ENCODE assay signal across 12 cellular contexts in the genomic region with DNA sequence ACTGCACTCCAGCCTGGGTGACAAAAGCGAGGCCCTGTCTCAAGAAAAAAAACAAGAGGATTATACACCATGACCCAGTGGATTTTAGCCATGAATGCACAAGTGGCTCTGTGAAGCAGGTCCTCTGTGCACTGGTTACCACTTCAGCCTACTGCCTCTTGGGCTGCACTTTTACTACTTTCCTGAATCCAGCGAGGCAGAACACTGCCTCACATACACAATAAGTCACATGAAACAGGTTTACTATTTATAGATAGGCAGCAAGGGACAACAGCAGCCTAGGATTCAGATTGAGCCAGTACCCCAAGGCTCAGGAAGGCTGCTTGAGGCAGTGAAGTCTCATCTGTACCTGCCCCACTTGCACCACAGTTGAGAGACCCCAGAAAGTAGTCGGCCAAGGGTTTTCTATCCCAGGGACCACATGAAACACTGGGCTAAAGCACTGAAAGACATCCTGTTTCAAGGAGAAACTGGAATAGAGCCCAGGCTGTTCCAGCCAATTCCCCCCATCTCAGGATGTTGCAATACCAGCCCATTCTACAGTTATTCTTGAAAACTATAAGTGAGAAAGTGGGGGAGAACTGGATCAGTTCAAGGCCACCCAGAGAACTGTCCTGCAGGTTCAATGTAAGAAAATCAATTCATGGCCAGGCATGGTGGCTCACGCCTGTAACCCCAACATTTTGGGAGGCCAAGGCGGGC. TPM values are rescaled to one million over a fixed set of nuclear protein-coding genes. Genes with fewer than 3 reads are reported as not detected.
A peak's percentile ranks its signal among the peaks of the same experiment; 100 is the strongest.
DNase-seq lines count a peak whose midpoint lies in the region; ATAC-seq and TF ChIP-seq lines count a peak whose summit lies in the region.
"Had no signal": no experiment of that assay in that cellular context is flagged by ENCODE, and none has a peak within 500 bp of the region (broad histone marks: within the 10 kb centered on the region; RNA-seq: fewer than 3 reads in every experiment).

No MANE protein-coding gene starts in this region.

- peaks cover 14% of the 10 kb centered on the region for H3K27me3 Mint-ChIP-seq in progenitor cell of endocrine pancreas
- H3K27me3 Mint-ChIP-seq in activated T-helper 2 cell treated with anti-CD3 and anti-CD28 coated beads, Interferon-gamma antibody, Interleukin-2, Interleukin-4, amounts not matched to agents 10 μg/mL and 5 μg/mL and 100 μg/mL, durations not matched to agents 14 hours and 24 hours and 36 hours (ENCODE audit: low read depth) = peaks cover 25% of the 10 kb centered on the region
- H3K27me3 Mint-ChIP-seq in activated CD4-positive, alpha-beta T cell treated with anti-CD3 and anti-CD28 coated beads, Interleukin-2, amount 10 ng/mL, durations not matched to agents 24 days and 14 days = peaks cover 23% of the 10 kb centered on the region

- no peaks in the 10 kb centered on the region for H3K4me1 Mint-ChIP-seq in progenitor cell of endocrine pancreas (ENCODE audit: low read depth)
- H3K4me1 Mint-ChIP-seq in activated T-helper 2 cell treated with anti-CD3 and anti-CD28 coated beads, Interferon-gamma antibody, Interleukin-2, Interleukin-4, amounts not matched to agents 10 μg/mL and 5 μg/mL and 100 μg/mL, durations not matched to agents 14 hours and 24 hours and 36 hours (ENCODE audit: low read depth) = peaks cover 2% of the 10 kb centered on the region
- H3K4me1 Mint-ChIP-seq in activated CD4-positive, alpha-beta T cell treated with anti-CD3 and anti-CD28 coated beads, Interleukin-2, amount 10 ng/mL, durations not matched to agents 24 days and 14 days = peaks cover 2% of the 10 kb centered on the region
- H3K4me1 Mint-ChIP-seq: CD8-positive, alpha-beta memory T cell; naive thymus-derived CD8-positive, alpha-beta T cell had no signal

- peak overlapping the region; percentile 29 for H3K27ac Mint-ChIP-seq in progenitor cell of endocrine pancreas
- H3K27ac Mint-ChIP-seq in activated T-helper 2 cell treated with anti-CD3 and anti-CD28 coated beads, Interferon-gamma antibody, Interleukin-2, Interleukin-4, amounts not matched to agents 10 μg/mL and 5 μg/mL and 100 μg/mL, durations not matched to agents 14 hours and 24 hours and 36 hours = no peak overlapping the region
- no peak overlapping the region for H3K27ac Mint-ChIP-seq in activated CD4-positive, alpha-beta T cell treated with anti-CD3 and anti-CD28 coated beads, Interleukin-2, amount 10 ng/mL, durations not matched to agents 24 days and 14 days
- H3K27ac Mint-ChIP-seq: naive thymus-derived CD8-positive, alpha-beta T cell had no signal

- H3K4me3 Mint-ChIP-seq in progenitor cell of endocrine pancreas (ENCODE audit: low read depth) = no peak overlapping the region
- H3K4me3 Mint-ChIP-seq in activated T-helper 2 cell treated with anti-CD3 and anti-CD28 coated beads, Interferon-gamma antibody, Interleukin-2, Interleukin-4, amounts not matched to agents 10 μg/mL and 5 μg/mL and 100 μg/mL, durations not matched to agents 14 hours and 24 hours and 36 hours (ENCODE audit: low read depth) = no peak overlapping the region
- H3K4me3 Mint-ChIP-seq in activated CD4-positive, alpha-beta T cell treated with anti-CD3 and anti-CD28 coated beads, Interleukin-2, amount 10 ng/mL, durations not matched to agents 24 days and 14 days = no peak overlapping the region
- H3K4me3 Mint-ChIP-seq: CD8-positive, alpha-beta memory T cell; naive thymus-derived CD8-positive, alpha-beta T cell had no signal

- peak; percentile 34 for DNase-seq in HT1080 (ENCODE audit: low read depth)
- peak; percentile 74 for DNase-seq in SK-MEL-5 (ENCODE audit: low read depth, low spot score)
- DNase-seq in Right ventricle myocardium superior = no peak
- DNase-seq in progenitor cell of endocrine pancreas (ENCODE audit: low spot score, unreplicated experiment) = no peak
- DNase-seq in activated T-helper 2 cell treated with anti-CD3 and anti-CD28 coated beads, Interferon-gamma antibody, Interleukin-2, Interleukin-4, amounts not matched to agents 10 μg/mL and 5 μg/mL and 100 μg/mL, durations not matched to agents 14 hours and 24 hours and 36 hours (ENCODE audit: low spot score) = no peak
- DNase-seq in activated CD4-positive, alpha-beta T cell treated with anti-CD3 and anti-CD28 coated beads, Interleukin-2, amount 10 ng/mL, durations not matched to agents 24 days and 14 days = no peak
- DNase-seq: activated CD4-positive, alpha-beta T cell treated with anti-CD3 and anti-CD28 coated beads for 4 hours; CD8-positive, alpha-beta memory T cell; naive thymus-derived CD8-positive, alpha-beta T cell; NCI-H2081 treated with DMSO at 0.1 percent for 48 hours; SW 1271 had no signal

- no peaks in the 10 kb centered on the region for H3K9me3 Mint-ChIP-seq in progenitor cell of endocrine pancreas (ENCODE audit: low read depth)
- H3K9me3 Mint-ChIP-seq in activated T-helper 2 cell treated with anti-CD3 and anti-CD28 coated beads, Interferon-gamma antibody, Interleukin-2, Interleukin-4, amounts not matched to agents 10 μg/mL and 5 μg/mL and 100 μg/mL, durations not matched to agents 14 hours and 24 hours and 36 hours = no peaks in the 10 kb centered on the region
- no peaks in the 10 kb centered on the region for H3K9me3 Mint-ChIP-seq in activated CD4-positive, alpha-beta T cell treated with anti-CD3 and anti-CD28 coated beads, Interleukin-2, amount 10 ng/mL, durations not matched to agents 24 days and 14 days
- H3K9me3 Mint-ChIP-seq: CD8-positive, alpha-beta memory T cell; naive thymus-derived CD8-positive, alpha-beta T cell had no signal

- intact Hi-C loops in Right ventricle myocardium superior (cut with DNase I) = no loop called here
- intact Hi-C loops in activated T-helper 2 cell treated with anti-CD3 and anti-CD28 coated beads, Interferon-gamma antibody, Interleukin-2, Interleukin-4, amounts not matched to agents 10 μg/mL and 5 μg/mL and 100 μg/mL, durations not matched to agents 14 hours and 24 hours and 36 hours (cut with micrococcal nuclease) = no loop called here
- intact Hi-C loops in activated CD4-positive, alpha-beta T cell treated with anti-CD3 and anti-CD28 coated beads, Interleukin-2, amount 10 ng/mL, durations not matched to agents 24 days and 14 days (cut with micrococcal nuclease) = no loop called here

- ATAC-seq in Right ventricle myocardium superior (ENCODE audit: poor library complexity) (peak; percentile 95), GM21717 (IDR thresholded peaks at IDR 0.05; ENCODE audit: unreplicated experiment) (no peak)
- ATAC-seq: naive thymus-derived CD8-positive, alpha-beta T cell had no signal

- H3K36me3 Mint-ChIP-seq in progenitor cell of endocrine pancreas (ENCODE audit: insufficient read depth) = no peaks in the 10 kb centered on the region
- no peaks in the 10 kb centered on the region for H3K36me3 Mint-ChIP-seq in activated T-helper 2 cell treated with anti-CD3 and anti-CD28 coated beads, Interferon-gamma antibody, Interleukin-2, Interleukin-4, amounts not matched to agents 10 μg/mL and 5 μg/mL and 100 μg/mL, durations not matched to agents 14 hours and 24 hours and 36 hours (ENCODE audit: low read depth)
- H3K36me3 Mint-ChIP-seq in activated CD4-positive, alpha-beta T cell treated with anti-CD3 and anti-CD28 coated beads, Interleukin-2, amount 10 ng/mL, durations not matched to agents 24 days and 14 days (ENCODE audit: low read depth) = no peaks in the 10 kb centered on the region
- H3K36me3 Mint-ChIP-seq: CD8-positive, alpha-beta memory T cell; naive thymus-derived CD8-positive, alpha-beta T cell had no signal

- in situ Hi-C loops in SK-MEL-5 (cut with HindIII; ENCODE audit: low pct_unique_long_range_greater_than_20kb, low sequenced_read_pairs) = no loop called here

- no peak for TF ChIP-seq CTCF in progenitor cell of endocrine pancreas (IDR thresholded peaks at IDR 0.05; ENCODE audit: unreplicated experiment)

RNA-seq across cellular contexts. Expression of a gene that starts 10.3 kb away (rescaled TPM):
- 41.8 and 41.9 TPM in 2 replicates for total RNA-seq in HT1080 (2014; rRNA removed; shearing (Covaris generic))
- polyA plus RNA-seq in HT1080 (2015; cell fraction: cytosol; rRNA removed) = 26.5 and 27.4 TPM in 2 replicates
- polyA plus RNA-seq in HT1080 (2015; cell fraction: nucleus; rRNA removed) = 61.3 and 68.0 TPM in 2 replicates
- total RNA-seq in SK-MEL-5 (2014; rRNA removed; shearing (Covaris generic)) = 28.5 and 35.3 TPM in 2 replicates
- polyA plus RNA-seq in SK-MEL-5 (2015; cell fraction: cytosol; rRNA removed) = 64.1 and 71.5 TPM in 2 replicates
- polyA plus RNA-seq in SK-MEL-5 (2015; cell fraction: nucleus; rRNA removed) = 29.8 and 36.0 TPM in 2 replicates
- 664 TPM for total RNA-seq in Right ventricle myocardium superior
- 93.5 and 105 TPM in 2 replicates for total RNA-seq in progenitor cell of endocrine pancreas
- 105 and 109 TPM in 2 replicates for total RNA-seq in activated T-helper 2 cell treated with anti-CD3 and anti-CD28 coated beads, Interferon-gamma antibody, Interleukin-2, Interleukin-4, amounts not matched to agents 10 μg/mL and 5 μg/mL and 100 μg/mL, durations not matched to agents 14 hours and 24 hours and 36 hours
- total RNA-seq in activated CD4-positive, alpha-beta T cell treated with anti-CD3 and anti-CD28 coated beads, Interleukin-2, amount 10 ng/mL, durations not matched to agents 24 days and 14 days = 99.5 and 102 TPM in 2 replicates

RNA-seq across cellular contexts. Expression of a gene that starts 14.1 kb away (rescaled TPM):
- 71.4 and 76.8 TPM in 2 replicates for total RNA-seq in HT1080 (2014; rRNA removed; shearing (Covaris generic))
- polyA plus RNA-seq in HT1080 (2015; cell fraction: cytosol; rRNA removed) = 91.7 and 104 TPM in 2 replicates
- polyA plus RNA-seq in HT1080 (2015; cell fraction: nucleus; rRNA removed) = 106 and 114 TPM in 2 replicates
- 177 and 178 TPM in 2 replicates for total RNA-seq in SK-MEL-5 (2014; rRNA removed; shearing (Covaris generic))
- polyA plus RNA-seq in SK-MEL-5 (2015; cell fraction: cytosol; rRNA removed) = 206 and 231 TPM in 2 replicates
- 122 and 140 TPM in 2 replicates for polyA plus RNA-seq in SK-MEL-5 (2015; cell fraction: nucleus; rRNA removed)
- total RNA-seq in Right ventricle myocardium superior (47.6 TPM), progenitor cell of endocrine pancreas (117 and 119 TPM in 2 replicates)
- 70.3 and 75.1 TPM in 2 replicates for total RNA-seq in activated T-helper 2 cell treated with anti-CD3 and anti-CD28 coated beads, Interferon-gamma antibody, Interleukin-2, Interleukin-4, amounts not matched to agents 10 μg/mL and 5 μg/mL and 100 μg/mL, durations not matched to agents 14 hours and 24 hours and 36 hours
- total RNA-seq in activated CD4-positive, alpha-beta T cell treated with anti-CD3 and anti-CD28 coated beads, Interleukin-2, amount 10 ng/mL, durations not matched to agents 24 days and 14 days = 78.4 and 80.2 TPM in 2 replicates

RNA-seq across cellular contexts. Expression of a gene that starts 22.4 kb away (rescaled TPM):
- 159 and 169 TPM in 2 replicates for total RNA-seq in HT1080 (2014; rRNA removed; shearing (Covaris generic))
- 69.1 and 76.0 TPM in 2 replicates for polyA plus RNA-seq in HT1080 (2015; cell fraction: cytosol; rRNA removed)
- 157 and 180 TPM in 2 replicates for polyA plus RNA-seq in HT1080 (2015; cell fraction: nucleus; rRNA removed)
- total RNA-seq in SK-MEL-5 (2014; rRNA removed; shearing (Covaris generic)) = 131 and 138 TPM in 2 replicates
- 105 and 112 TPM in 2 replicates for polyA plus RNA-seq in SK-MEL-5 (2015; cell fraction: cytosol; rRNA removed)
- 199 and 263 TPM in 2 replicates for polyA plus RNA-seq in SK-MEL-5 (2015; cell fraction: nucleus; rRNA removed)
- total RNA-seq in Right ventricle myocardium superior (25.4 TPM), progenitor cell of endocrine pancreas (111 and 120 TPM in 2 replicates)
- 131 and 135 TPM in 2 replicates for total RNA-seq in activated T-helper 2 cell treated with anti-CD3 and anti-CD28 coated beads, Interferon-gamma antibody, Interleukin-2, Interleukin-4, amounts not matched to agents 10 μg/mL and 5 μg/mL and 100 μg/mL, durations not matched to agents 14 hours and 24 hours and 36 hours
- 162 and 172 TPM in 2 replicates for total RNA-seq in activated CD4-positive, alpha-beta T cell treated with anti-CD3 and anti-CD28 coated beads, Interleukin-2, amount 10 ng/mL, durations not matched to agents 24 days and 14 days

RNA-seq across cellular contexts. Expression of a gene that starts 55.0 kb away (rescaled TPM):
- not detected in 2 replicates for total RNA-seq in HT1080 (2014; rRNA removed; shearing (Covaris generic))
- not detected in 2 replicates for polyA plus RNA-seq in HT1080 (2015; cell fraction: cytosol; rRNA removed)
- not detected in 2 replicates for polyA plus RNA-seq in HT1080 (2015; cell fraction: nucleus; rRNA removed)
- not detected in 2 replicates for total RNA-seq in SK-MEL-5 (2014; rRNA removed; shearing (Covaris generic))
- polyA plus RNA-seq in SK-MEL-5 (2015; cell fraction: cytosol; rRNA removed) = not detected in 2 replicates
- polyA plus RNA-seq in SK-MEL-5 (2015; cell fraction: nucleus; rRNA removed) = not detected in 2 replicates
- total RNA-seq in Right ventricle myocardium superior = 0.13 TPM
- total RNA-seq in progenitor cell of endocrine pancreas = 21.0 and 21.2 TPM in 2 replicates
- total RNA-seq in activated T-helper 2 cell treated with anti-CD3 and anti-CD28 coated beads, Interferon-gamma antibody, Interleukin-2, Interleukin-4, amounts not matched to agents 10 μg/mL and 5 μg/mL and 100 μg/mL, durations not matched to agents 14 hours and 24 hours and 36 hours = not detected in 2 replicates
- total RNA-seq in activated CD4-positive, alpha-beta T cell treated with anti-CD3 and anti-CD28 coated beads, Interleukin-2, amount 10 ng/mL, durations not matched to agents 24 days and 14 days = not detected in 2 replicates
- total RNA-seq: CD8-positive, alpha-beta memory T cell had no signal
- polyA plus RNA-seq: CD8-positive, alpha-beta memory T cell; naive thymus-derived CD8-positive, alpha-beta T cell had no signal

Comparison
In these comparisons a context has a peak if more than half of its experiments do, and no peak if none do; other contexts are left out.
1. DNase-seq: peak in HT1080 (single experiment) and SK-MEL-5 (single experiment); none in Right ventricle myocardium superior (single experiment), progenitor cell of endocrine pancreas (single experiment), activated T-helper 2 cell treated with anti-CD3 and anti-CD28 coated beads, Interferon-gamma antibody, Interleukin-2, Interleukin-4, amounts not matched to agents 10 μg/mL and 5 μg/mL and 100 μg/mL, durations not matched to agents 14 hours and 24 hours and 36 hours (single experiment) and activated CD4-positive, alpha-beta T cell treated with anti-CD3 and anti-CD28 coated beads, Interleukin-2, amount 10 ng/mL, durations not matched to agents 24 days and 14 days (single experiment).